1 cellular context compared by ENCODE assay signal in the genomic region with DNA sequence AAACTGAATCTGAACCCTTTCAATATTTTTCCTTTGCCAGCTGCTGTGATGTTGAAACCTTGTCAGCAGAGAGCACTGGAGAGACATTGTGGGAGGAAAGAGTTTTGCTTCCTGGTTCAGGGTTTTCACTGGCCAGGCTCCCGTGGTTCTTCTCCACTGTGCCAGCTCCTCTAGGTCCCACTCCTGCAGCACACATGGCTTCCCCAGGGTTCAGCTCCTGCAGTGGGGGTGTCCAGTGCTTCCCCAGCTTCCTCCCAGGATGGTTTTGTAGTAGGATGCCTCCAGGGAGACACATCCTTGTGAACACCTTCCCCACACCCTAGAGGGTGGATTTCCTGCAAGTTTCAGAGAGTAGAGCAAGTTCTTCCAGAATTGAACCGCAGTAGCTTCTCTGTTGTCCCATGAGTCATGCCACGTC.
TF ChIP-seq lines count a peak whose summit lies in the region.

No MANE protein-coding gene starts in this region.

TF ChIP-seq in HepG2, 621 proteins besides CTCF, POLR2A, EP300 and RAD21 (continued from another document and continues in another):
- TF ChIP-seq, protein P1, sequence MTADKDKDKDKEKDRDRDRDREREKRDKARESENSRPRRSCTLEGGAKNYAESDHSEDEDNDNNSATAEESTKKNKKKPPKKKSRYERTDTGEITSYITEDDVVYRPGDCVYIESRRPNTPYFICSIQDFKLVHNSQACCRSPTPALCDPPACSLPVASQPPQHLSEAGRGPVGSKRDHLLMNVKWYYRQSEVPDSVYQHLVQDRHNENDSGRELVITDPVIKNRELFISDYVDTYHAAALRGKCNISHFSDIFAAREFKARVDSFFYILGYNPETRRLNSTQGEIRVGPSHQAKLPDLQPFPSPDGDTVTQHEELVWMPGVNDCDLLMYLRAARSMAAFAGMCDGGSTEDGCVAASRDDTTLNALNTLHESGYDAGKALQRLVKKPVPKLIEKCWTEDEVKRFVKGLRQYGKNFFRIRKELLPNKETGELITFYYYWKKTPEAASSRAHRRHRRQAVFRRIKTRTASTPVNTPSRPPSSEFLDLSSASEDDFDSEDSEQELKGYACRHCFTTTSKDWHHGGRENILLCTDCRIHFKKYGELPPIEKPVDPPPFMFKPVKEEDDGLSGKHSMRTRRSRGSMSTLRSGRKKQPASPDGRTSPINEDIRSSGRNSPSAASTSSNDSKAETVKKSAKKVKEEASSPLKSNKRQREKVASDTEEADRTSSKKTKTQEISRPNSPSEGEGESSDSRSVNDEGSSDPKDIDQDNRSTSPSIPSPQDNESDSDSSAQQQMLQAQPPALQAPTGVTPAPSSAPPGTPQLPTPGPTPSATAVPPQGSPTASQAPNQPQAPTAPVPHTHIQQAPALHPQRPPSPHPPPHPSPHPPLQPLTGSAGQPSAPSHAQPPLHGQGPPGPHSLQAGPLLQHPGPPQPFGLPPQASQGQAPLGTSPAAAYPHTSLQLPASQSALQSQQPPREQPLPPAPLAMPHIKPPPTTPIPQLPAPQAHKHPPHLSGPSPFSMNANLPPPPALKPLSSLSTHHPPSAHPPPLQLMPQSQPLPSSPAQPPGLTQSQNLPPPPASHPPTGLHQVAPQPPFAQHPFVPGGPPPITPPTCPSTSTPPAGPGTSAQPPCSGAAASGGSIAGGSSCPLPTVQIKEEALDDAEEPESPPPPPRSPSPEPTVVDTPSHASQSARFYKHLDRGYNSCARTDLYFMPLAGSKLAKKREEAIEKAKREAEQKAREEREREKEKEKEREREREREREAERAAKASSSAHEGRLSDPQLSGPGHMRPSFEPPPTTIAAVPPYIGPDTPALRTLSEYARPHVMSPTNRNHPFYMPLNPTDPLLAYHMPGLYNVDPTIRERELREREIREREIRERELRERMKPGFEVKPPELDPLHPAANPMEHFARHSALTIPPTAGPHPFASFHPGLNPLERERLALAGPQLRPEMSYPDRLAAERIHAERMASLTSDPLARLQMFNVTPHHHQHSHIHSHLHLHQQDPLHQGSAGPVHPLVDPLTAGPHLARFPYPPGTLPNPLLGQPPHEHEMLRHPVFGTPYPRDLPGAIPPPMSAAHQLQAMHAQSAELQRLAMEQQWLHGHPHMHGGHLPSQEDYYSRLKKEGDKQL (CRISPR knock-in tag; IDR thresholded peaks at IDR 0.05; ENCODE audit: low read depth) = no peak
- TF ChIP-seq RBM22 (optimal IDR thresholded peaks at IDR 0.05; ENCODE audit: low read length) (no peak), STAG1 (CRISPR knock-in tag; IDR thresholded peaks at IDR 0.05) (peak; percentile 87), RORA (CRISPR knock-in tag; IDR thresholded peaks at IDR 0.05) (no peak), ISL2 (CRISPR knock-in tag; IDR thresholded peaks at IDR 0.05) (0 out of 2 replicates have a peak, but pooled peaks have one; percentile 33), SMC3 (IDR thresholded peaks at IDR 0.05; ENCODE audit: low read length) (peak; percentile 86), GATAD1 (CRISPR knock-in tag; IDR thresholded peaks at IDR 0.05) (no peak), ZNF773 (CRISPR knock-in tag; IDR thresholded peaks at IDR 0.05; ENCODE audit: borderline replicate concordance) (no peak), HNRNPL (IDR thresholded peaks at IDR 0.05; ENCODE audit: low read depth, low read length) (no peak), ZSCAN30 (CRISPR knock-in tag; IDR thresholded peaks at IDR 0.05) (no peak), GZF1 (CRISPR knock-in tag; IDR thresholded peaks at IDR 0.05) (no peak), FOXK2 (IDR thresholded peaks at IDR 0.05) (no peak), ZNF234 (CRISPR knock-in tag; conservative IDR thresholded peaks at IDR 0.05) (no peak), HOXA9 (CRISPR knock-in tag; IDR thresholded peaks at IDR 0.05; ENCODE audit: borderline replicate concordance) (no peak), GABPA (IDR thresholded peaks at IDR 0.05; ENCODE audit: low read depth, low read length) (0 out of 2 replicates have a peak, but pooled peaks have one; percentile 15), GABPA (CRISPR knock-in tag; IDR thresholded peaks at IDR 0.05; ENCODE audit: low read depth) (peak; percentile 77), FOXK1 (CRISPR knock-in tag; IDR thresholded peaks at IDR 0.05; ENCODE audit: borderline replicate concordance, low read depth) (peak; percentile 47; the same call in 1 of the 2 replicates), KMT2A (CRISPR knock-in tag; IDR thresholded peaks at IDR 0.05) (no peak), TOPORS (CRISPR knock-in tag; IDR thresholded peaks at IDR 0.05) (no peak), ZNF598 (CRISPR knock-in tag; IDR thresholded peaks at IDR 0.05; ENCODE audit: borderline replicate concordance) (peak; percentile 71; the same call in 1 of the 2 replicates)
- TF ChIP-seq, protein P2, sequence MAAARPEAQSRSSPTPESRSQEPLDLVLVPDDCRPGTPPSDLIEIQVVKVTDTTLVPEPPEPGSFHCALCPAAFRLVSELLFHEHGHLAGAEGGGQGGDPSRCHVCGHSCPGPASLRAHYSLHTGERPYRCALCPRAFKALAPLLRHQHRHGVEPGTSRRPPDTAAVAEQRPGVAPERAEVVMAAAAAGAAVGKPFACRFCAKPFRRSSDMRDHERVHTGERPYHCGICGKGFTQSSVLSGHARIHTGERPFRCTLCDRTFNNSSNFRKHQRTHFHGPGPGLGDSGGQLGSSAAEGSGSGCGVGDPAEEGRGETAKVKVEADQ (CRISPR knock-in tag; IDR thresholded peaks at IDR 0.05; ENCODE audit: borderline replicate concordance) = no peak
- TF ChIP-seq, protein P3, sequence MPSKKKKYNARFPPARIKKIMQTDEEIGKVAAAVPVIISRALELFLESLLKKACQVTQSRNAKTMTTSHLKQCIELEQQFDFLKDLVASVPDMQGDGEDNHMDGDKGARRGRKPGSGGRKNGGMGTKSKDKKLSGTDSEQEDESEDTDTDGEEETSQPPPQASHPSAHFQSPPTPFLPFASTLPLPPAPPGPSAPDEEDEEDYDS (CRISPR knock-in tag; IDR thresholded peaks at IDR 0.05) = 0 out of 2 replicates have a peak, but pooled peaks have one; percentile 26
- TF ChIP-seq, protein P4, sequence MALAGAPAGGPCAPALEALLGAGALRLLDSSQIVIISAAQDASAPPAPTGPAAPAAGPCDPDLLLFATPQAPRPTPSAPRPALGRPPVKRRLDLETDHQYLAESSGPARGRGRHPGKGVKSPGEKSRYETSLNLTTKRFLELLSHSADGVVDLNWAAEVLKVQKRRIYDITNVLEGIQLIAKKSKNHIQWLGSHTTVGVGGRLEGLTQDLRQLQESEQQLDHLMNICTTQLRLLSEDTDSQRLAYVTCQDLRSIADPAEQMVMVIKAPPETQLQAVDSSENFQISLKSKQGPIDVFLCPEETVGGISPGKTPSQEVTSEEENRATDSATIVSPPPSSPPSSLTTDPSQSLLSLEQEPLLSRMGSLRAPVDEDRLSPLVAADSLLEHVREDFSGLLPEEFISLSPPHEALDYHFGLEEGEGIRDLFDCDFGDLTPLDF (CRISPR knock-in tag; IDR thresholded peaks at IDR 0.05) = no peak
- TF ChIP-seq, protein P5, sequence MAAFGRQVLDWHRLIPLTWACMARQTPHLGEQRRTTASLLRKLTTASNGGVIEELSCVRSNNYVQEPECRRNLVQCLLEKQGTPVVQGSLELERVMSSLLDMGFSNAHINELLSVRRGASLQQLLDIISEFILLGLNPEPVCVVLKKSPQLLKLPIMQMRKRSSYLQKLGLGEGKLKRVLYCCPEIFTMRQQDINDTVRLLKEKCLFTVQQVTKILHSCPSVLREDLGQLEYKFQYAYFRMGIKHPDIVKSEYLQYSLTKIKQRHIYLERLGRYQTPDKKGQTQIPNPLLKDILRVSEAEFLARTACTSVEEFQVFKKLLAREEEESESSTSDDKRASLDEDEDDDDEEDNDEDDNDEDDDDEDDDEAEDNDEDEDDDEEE (CRISPR knock-in tag; IDR thresholded peaks at IDR 0.05) = no peak
- TF ChIP-seq, protein P6, sequence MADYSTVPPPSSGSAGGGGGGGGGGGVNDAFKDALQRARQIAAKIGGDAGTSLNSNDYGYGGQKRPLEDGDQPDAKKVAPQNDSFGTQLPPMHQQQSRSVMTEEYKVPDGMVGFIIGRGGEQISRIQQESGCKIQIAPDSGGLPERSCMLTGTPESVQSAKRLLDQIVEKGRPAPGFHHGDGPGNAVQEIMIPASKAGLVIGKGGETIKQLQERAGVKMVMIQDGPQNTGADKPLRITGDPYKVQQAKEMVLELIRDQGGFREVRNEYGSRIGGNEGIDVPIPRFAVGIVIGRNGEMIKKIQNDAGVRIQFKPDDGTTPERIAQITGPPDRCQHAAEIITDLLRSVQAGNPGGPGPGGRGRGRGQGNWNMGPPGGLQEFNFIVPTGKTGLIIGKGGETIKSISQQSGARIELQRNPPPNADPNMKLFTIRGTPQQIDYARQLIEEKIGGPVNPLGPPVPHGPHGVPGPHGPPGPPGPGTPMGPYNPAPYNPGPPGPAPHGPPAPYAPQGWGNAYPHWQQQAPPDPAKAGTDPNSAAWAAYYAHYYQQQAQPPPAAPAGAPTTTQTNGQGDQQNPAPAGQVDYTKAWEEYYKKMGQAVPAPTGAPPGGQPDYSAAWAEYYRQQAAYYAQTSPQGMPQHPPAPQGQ (CRISPR knock-in tag; IDR thresholded peaks at IDR 0.05; ENCODE audit: borderline replicate concordance) = no peak
- TF ChIP-seq, protein P7, sequence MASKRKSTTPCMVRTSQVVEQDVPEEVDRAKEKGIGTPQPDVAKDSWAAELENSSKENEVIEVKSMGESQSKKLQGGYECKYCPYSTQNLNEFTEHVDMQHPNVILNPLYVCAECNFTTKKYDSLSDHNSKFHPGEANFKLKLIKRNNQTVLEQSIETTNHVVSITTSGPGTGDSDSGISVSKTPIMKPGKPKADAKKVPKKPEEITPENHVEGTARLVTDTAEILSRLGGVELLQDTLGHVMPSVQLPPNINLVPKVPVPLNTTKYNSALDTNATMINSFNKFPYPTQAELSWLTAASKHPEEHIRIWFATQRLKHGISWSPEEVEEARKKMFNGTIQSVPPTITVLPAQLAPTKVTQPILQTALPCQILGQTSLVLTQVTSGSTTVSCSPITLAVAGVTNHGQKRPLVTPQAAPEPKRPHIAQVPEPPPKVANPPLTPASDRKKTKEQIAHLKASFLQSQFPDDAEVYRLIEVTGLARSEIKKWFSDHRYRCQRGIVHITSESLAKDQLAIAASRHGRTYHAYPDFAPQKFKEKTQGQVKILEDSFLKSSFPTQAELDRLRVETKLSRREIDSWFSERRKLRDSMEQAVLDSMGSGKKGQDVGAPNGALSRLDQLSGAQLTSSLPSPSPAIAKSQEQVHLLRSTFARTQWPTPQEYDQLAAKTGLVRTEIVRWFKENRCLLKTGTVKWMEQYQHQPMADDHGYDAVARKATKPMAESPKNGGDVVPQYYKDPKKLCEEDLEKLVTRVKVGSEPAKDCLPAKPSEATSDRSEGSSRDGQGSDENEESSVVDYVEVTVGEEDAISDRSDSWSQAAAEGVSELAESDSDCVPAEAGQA (IDR thresholded peaks at IDR 0.05; ENCODE audit: low read depth) = no peak
- TF ChIP-seq, protein P7 (CRISPR knock-in tag; IDR thresholded peaks at IDR 0.05; ENCODE audit: borderline replicate concordance) = no peak
- TF ChIP-seq, protein P8, sequence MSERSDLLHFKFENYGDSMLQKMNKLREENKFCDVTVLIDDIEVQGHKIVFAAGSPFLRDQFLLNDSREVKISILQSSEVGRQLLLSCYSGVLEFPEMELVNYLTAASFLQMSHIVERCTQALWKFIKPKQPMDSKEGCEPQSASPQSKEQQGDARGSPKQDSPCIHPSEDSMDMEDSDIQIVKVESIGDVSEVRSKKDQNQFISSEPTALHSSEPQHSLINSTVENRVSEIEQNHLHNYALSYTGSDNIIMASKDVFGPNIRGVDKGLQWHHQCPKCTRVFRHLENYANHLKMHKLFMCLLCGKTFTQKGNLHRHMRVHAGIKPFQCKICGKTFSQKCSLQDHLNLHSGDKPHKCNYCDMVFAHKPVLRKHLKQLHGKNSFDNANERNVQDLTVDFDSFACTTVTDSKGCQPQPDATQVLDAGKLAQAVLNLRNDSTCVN (CRISPR knock-in tag; IDR thresholded peaks at IDR 0.05; ENCODE audit: borderline replicate concordance) = no peak
- TF ChIP-seq, protein P9, sequence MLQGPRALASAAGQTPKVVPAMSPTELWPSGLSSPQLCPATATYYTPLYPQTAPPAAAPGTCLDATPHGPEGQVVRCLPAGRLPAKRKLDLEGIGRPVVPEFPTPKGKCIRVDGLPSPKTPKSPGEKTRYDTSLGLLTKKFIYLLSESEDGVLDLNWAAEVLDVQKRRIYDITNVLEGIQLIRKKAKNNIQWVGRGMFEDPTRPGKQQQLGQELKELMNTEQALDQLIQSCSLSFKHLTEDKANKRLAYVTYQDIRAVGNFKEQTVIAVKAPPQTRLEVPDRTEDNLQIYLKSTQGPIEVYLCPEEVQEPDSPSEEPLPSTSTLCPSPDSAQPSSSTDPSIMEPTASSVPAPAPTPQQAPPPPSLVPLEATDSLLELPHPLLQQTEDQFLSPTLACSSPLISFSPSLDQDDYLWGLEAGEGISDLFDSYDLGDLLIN (CRISPR knock-in tag; IDR thresholded peaks at IDR 0.05; ENCODE audit: borderline replicate concordance) = no peak
- TF ChIP-seq, protein P10, sequence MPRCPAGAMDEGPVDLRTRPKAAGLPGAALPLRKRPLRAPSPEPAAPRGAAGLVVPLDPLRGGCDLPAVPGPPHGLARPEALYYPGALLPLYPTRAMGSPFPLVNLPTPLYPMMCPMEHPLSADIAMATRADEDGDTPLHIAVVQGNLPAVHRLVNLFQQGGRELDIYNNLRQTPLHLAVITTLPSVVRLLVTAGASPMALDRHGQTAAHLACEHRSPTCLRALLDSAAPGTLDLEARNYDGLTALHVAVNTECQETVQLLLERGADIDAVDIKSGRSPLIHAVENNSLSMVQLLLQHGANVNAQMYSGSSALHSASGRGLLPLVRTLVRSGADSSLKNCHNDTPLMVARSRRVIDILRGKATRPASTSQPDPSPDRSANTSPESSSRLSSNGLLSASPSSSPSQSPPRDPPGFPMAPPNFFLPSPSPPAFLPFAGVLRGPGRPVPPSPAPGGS (CRISPR knock-in tag; IDR thresholded peaks at IDR 0.05) = no peak
- TF ChIP-seq, protein P11, sequence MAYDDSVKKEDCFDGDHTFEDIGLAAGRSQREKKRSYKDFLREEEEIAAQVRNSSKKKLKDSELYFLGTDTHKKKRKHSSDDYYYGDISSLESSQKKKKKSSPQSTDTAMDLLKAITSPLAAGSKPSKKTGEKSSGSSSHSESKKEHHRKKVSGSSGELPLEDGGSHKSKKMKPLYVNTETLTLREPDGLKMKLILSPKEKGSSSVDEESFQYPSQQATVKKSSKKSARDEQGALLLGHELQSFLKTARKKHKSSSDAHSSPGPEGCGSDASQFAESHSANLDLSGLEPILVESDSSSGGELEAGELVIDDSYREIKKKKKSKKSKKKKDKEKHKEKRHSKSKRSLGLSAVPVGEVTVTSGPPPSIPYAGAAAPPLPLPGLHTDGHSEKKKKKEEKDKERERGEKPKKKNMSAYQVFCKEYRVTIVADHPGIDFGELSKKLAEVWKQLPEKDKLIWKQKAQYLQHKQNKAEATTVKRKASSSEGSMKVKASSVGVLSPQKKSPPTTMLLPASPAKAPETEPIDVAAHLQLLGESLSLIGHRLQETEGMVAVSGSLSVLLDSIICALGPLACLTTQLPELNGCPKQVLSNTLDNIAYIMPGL (CRISPR knock-in tag; IDR thresholded peaks at IDR 0.05; ENCODE audit: borderline replicate concordance in 1 of 2, low read depth in 1 of 2) = no peak; a peak in 1 of 4 replicates
